ENCODE assay signal across 17 cellular contexts in the genomic region with DNA sequence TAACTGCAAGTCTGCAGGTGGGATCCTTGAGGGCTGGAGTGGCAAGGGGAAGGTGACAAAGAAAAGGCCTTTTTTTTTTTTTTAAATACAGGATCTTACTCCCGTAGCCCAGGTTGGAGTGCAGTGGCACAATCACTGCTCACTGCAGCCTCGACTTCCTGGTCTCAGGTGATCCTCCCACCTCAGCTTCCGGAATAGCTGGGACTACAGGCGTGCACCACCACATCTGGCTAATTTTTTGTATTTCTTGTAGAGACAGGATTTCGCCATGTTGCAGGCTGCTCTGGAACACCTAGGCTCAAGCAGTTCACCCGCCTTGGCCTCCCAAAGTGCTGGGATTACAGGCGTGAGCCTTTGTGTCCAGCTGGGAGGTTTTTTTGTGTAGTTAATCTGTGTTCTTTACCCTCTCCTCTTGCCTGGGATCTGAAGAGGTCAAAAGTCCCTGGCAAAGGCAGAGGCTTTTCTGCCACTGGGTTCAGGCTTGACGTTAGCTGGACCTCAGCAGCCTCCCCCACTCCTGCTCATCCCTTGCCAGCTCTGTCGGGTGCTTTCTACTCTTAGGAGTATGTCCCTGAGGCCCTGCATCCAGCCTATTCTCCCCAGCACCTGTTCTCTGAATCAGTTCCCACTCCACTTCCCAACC. TPM values are rescaled to one million over a fixed set of nuclear protein-coding genes. Genes with fewer than 3 reads are reported as not detected.
DNase-seq lines count a peak whose midpoint lies in the region; ATAC-seq and TF ChIP-seq lines count a peak whose summit lies in the region.
"Had no signal": no experiment of that assay in that cellular context is flagged by ENCODE, and none has a peak within 500 bp of the region (broad histone marks: within the 10 kb centered on the region; RNA-seq: fewer than 3 reads in every experiment).

No MANE protein-coding gene starts in this region.

- WGBS in gastroesophageal sphincter (ENCODE audit: low coverage in 1 of 2), 2 donors, result 79 to 84% methylated on average over 6 to 8 of the region's 9 CpGs

- TF ChIP-seq CTCF in RWPE1 (conservative IDR thresholded peaks at IDR 0.05; ENCODE audit: low read depth) (no peak), gastroesophageal sphincter (IDR thresholded peaks at IDR 0.05) (no peak), brain microvascular endothelial cell (IDR thresholded peaks at IDR 0.05; ENCODE audit: low read depth, low read length, missing control alignments) (no peak), omental fat pad (IDR thresholded peaks at IDR 0.05) (no peak)

- no peaks in the 10 kb centered on the region for H3K27me3 Mint-ChIP-seq in activated CD4-positive, alpha-beta T cell treated with anti-CD3 and anti-CD28 coated beads, Interleukin-2, amount 10 ng/mL, durations not matched to agents 24 days and 14 days

- ATAC-seq in gastroesophageal sphincter (no peak), sciatic nerve (no peak), omental fat pad (ENCODE audit: low FRiP score) (no peak)

- peaks cover 46% of the 10 kb centered on the region for H3K4me1 Mint-ChIP-seq in activated CD4-positive, alpha-beta T cell treated with anti-CD3 and anti-CD28 coated beads, Interleukin-2, amount 10 ng/mL, durations not matched to agents 24 days and 14 days

- CTCF ChIA-PET in RWPE1 (lab: Yijun Ruan, JAX), result interaction anchor here (0.6 to 0.9 kb wide), 3 partner anchors 29 to 138 kb away, joined by 4 read pairs; no protein-coding TSS in a partner anchor

- H3K9me3 ChIP-seq in gastroesophageal sphincter, result no peaks in the 10 kb centered on the region
- H3K9me3 ChIP-seq: adrenal gland, HAP-1, SJSA1 had no signal

- H3K36me3 ChIP-seq in gastroesophageal sphincter (no peaks in the 10 kb centered on the region), brain microvascular endothelial cell (replicated peaks) (no peaks in the 10 kb centered on the region)
- H3K36me3 ChIP-seq: adrenal gland, HAP-1, SJSA1 had no signal

- no peak for TF ChIP-seq EP300 in gastroesophageal sphincter (IDR thresholded peaks at IDR 0.05)

- no peak overlapping the region for H3K4me3 ChIP-seq in gastroesophageal sphincter
- H3K4me3 ChIP-seq in brain microvascular endothelial cell (ENCODE audit: low read depth, low read length), result no peak overlapping the region
- H3K4me3 ChIP-seq: adrenal gland, HAP-1, SJSA1 had no signal

- H3K27me3 ChIP-seq in gastroesophageal sphincter (no peaks in the 10 kb centered on the region), brain microvascular endothelial cell (replicated peaks) (no peaks in the 10 kb centered on the region)
- H3K27me3 ChIP-seq: adrenal gland, SJSA1 had no signal

- intact Hi-C loops in activated CD4-positive, alpha-beta T cell treated with anti-CD3 and anti-CD28 coated beads, Interleukin-2, amount 10 ng/mL, durations not matched to agents 24 days and 14 days (cut with micrococcal nuclease), result no loop called here
- intact Hi-C loops in sciatic nerve (cut with DNase I), result no loop called here

- H3K36me3 Mint-ChIP-seq in activated CD4-positive, alpha-beta T cell treated with anti-CD3 and anti-CD28 coated beads, Interleukin-2, amount 10 ng/mL, durations not matched to agents 24 days and 14 days (ENCODE audit: low read depth), result no peaks in the 10 kb centered on the region

- no peak for TF ChIP-seq POLR2A in gastroesophageal sphincter (IDR thresholded peaks at IDR 0.05)

- H3K4me1 ChIP-seq in gastroesophageal sphincter, result peaks cover 5 to 91% (median 38%) of the 10 kb centered on the region in 3 donors

- in situ Hi-C loops in brain microvascular endothelial cell (cut with HindIII; ENCODE audit: low pct_ligation_motif_present, low sequenced_read_pairs), result no loop called here

- no peaks in the 10 kb centered on the region for H3K9me3 Mint-ChIP-seq in activated CD4-positive, alpha-beta T cell treated with anti-CD3 and anti-CD28 coated beads, Interleukin-2, amount 10 ng/mL, durations not matched to agents 24 days and 14 days
- H3K9me3 Mint-ChIP-seq: neural crest cell had no signal

- POLR2A ChIA-PET in RWPE1 (lab: Yijun Ruan, JAX; ENCODE audit: low non-redundant PET), result no interaction called here

- peak overlapping the region; percentile 5 for H3K27ac Mint-ChIP-seq in activated CD4-positive, alpha-beta T cell treated with anti-CD3 and anti-CD28 coated beads, Interleukin-2, amount 10 ng/mL, durations not matched to agents 24 days and 14 days

- no peak for DNase-seq in activated CD4-positive, alpha-beta T cell treated with anti-CD3 and anti-CD28 coated beads, Interleukin-2, amount 10 ng/mL, durations not matched to agents 24 days and 14 days
- no peak for DNase-seq in activated CD4-positive, alpha-beta T cell treated with anti-CD3 and anti-CD28 coated beads, Interleukin-2, amount 50 U/mL, for 1 hour
- DNase-seq in RWPE1 (ENCODE audit: low spot score) (no peak), sciatic nerve (ENCODE audit: low spot score) (peak; percentile 37), brain microvascular endothelial cell (no peak), mesenteric fat pad (ENCODE audit: low spot score) (no peak), omental fat pad (ENCODE audit: low spot score) (no peak)
- DNase-seq: adrenal gland; EL; mammary epithelial cell; NCI-H1436 treated with DMSO at 0.1 percent for 48 hours; NCI-H345; stimulated activated CD4-positive, alpha-beta T cell treated with anti-CD3 and anti-CD28 coated beads, Interleukin-4, amount 100 ng/mL, for 1 hour had no signal

- peak overlapping the region; percentile 57 for H3K27ac ChIP-seq in RWPE1
- peak overlapping the region; percentile 26 to 100 (median 97) for H3K27ac ChIP-seq in gastroesophageal sphincter
- H3K27ac ChIP-seq in brain microvascular endothelial cell, result no peak overlapping the region
- H3K27ac ChIP-seq: SJSA1 had no signal

- H3K4me3 Mint-ChIP-seq in activated CD4-positive, alpha-beta T cell treated with anti-CD3 and anti-CD28 coated beads, Interleukin-2, amount 10 ng/mL, durations not matched to agents 24 days and 14 days, result no peak overlapping the region
- H3K4me3 Mint-ChIP-seq: neural crest cell had no signal

RNA-seq across cellular contexts. Expression of a gene that starts 5.2 kb away (rescaled TPM):
- total RNA-seq in activated CD4-positive, alpha-beta T cell treated with anti-CD3 and anti-CD28 coated beads, Interleukin-2, amount 10 ng/mL, durations not matched to agents 24 days and 14 days, result 3.0 and 3.3 TPM in 2 replicates
- total RNA-seq in gastroesophageal sphincter (10 to 100 TPM; 44.7 to 59.4 (median 55.5) TPM), sciatic nerve (26.6 TPM), mesenteric fat pad (35.6 TPM), omental fat pad (10 to 100 TPM; 41.1 to 98.1 (median 62.5) TPM)
